In the genomic region with DNA sequence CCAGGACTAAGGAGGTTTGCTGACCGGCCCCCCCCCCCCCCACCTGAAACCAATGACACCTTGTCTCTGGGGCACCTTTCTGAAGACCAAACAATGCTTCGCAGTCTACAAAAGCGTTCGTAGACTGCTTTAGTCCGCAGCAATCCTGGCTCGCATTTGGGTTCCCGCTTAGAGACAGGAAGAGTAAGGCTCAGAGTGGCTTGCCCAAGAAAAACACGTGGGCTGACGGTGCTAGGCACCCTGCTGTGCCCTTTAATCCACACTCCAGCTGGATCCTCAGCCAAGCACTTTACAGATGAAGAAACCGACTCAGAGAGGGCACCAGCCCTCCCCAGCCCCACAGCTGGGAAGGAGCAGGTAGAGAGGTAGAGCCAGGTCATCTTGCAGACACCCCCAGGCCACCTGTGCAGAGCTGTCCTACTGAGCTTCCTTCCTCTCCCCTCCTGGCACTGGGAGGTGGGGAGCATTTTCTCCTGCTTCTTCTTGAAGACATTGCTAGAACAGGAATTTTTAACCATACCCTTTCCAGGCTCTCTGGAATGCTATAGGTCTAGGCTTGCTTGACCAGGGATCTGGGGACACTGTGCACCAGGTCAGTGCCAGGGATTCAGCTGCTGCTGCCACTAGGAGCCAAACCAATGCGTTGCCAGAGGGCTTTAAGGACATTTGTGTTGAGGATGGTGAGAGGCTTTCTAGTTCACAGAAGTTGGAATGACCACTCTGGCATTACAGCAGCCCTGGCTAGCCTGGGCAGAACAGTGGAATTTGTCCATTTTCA, we compare ENCODE assay signal across 8 cellular contexts. TPM values are rescaled to one million over a fixed set of nuclear protein-coding genes. Genes with fewer than 3 reads are reported as not detected.
DNase-seq lines count a peak whose midpoint lies in the region; ATAC-seq and TF ChIP-seq lines count a peak whose summit lies in the region.

No MANE protein-coding gene starts in this region.

- H3K9me3 ChIP-seq in heart left ventricle (peaks cover 0 to 10% (median 0%) of the 10 kb centered on the region in 12 donors), gastrocnemius medialis (no peaks in the 10 kb centered on the region)

- TF ChIP-seq POLR2A in heart left ventricle (IDR thresholded peaks at IDR 0.05) (no peak), gastrocnemius medialis (IDR thresholded peaks at IDR 0.05) (peak in 1 of 2 donors; percentile 39)

- H3K9me3 Mint-ChIP-seq in T-helper 2 cell treated with Interferon-gamma antibody and Interleukin-4, amounts not matched to agents 5 μg/mL and 100 μg/mL, for 36 hours: no peaks in the 10 kb centered on the region

- H3K4me1 ChIP-seq in heart left ventricle (peaks cover 0 to 46% (median 24%) of the 10 kb centered on the region in 12 donors), gastrocnemius medialis (peaks cover 31 to 40% of the 10 kb centered on the region in 2 donors)

- H3K4me1 Mint-ChIP-seq in T-helper 2 cell treated with Interferon-gamma antibody and Interleukin-4, amounts not matched to agents 5 μg/mL and 100 μg/mL, for 36 hours (ENCODE audit: low read depth): peaks cover 11% of the 10 kb centered on the region

- peaks cover 0 to 40% (median 0%) of the 10 kb centered on the region in 9 donors for H3K27me3 ChIP-seq in heart left ventricle
- no peaks in the 10 kb centered on the region for H3K27me3 ChIP-seq in gastrocnemius medialis

- WGBS in heart left ventricle, 4 donors: 4 to 7% (median 7%) methylated on average over 6 to 11 of the region's 11 CpGs

- no peaks in the 10 kb centered on the region for H3K36me3 ChIP-seq in heart left ventricle
- H3K36me3 ChIP-seq in gastrocnemius medialis: no peaks in the 10 kb centered on the region

- no peak for ATAC-seq in heart left ventricle
- ATAC-seq in gastrocnemius medialis: peak; percentile 18 to 25
- no peak for ATAC-seq in GM21360 (IDR thresholded peaks at IDR 0.05; ENCODE audit: unreplicated experiment)
- ATAC-seq in GM21390 (IDR thresholded peaks at IDR 0.05; ENCODE audit: unreplicated experiment): no peak

- in situ Hi-C loops in gastrocnemius medialis (cut with MboI; ENCODE audit: low sequenced_read_pairs in 4 of 4): no loop called here

- intact Hi-C loops in heart left ventricle (cut with DNase I): loop anchor here in 7 of 10 donors (2.0 to 10.0 kb wide), 5 partner anchors 31 to 276 kb away; partner anchors contain the start of genes SLC41A3 (in 1 of the 7) and ZXDC (in 1 of the 7)
- intact Hi-C loops in gastrocnemius medialis (cut with DNase I; ENCODE audit: low total_unique reads): loop anchor here (1.0 to 5.0 kb wide), 3 partner anchors 31 to 441 kb away; partner anchors contain the start of gene SLC41A3

- H3K27ac Mint-ChIP-seq in T-helper 2 cell treated with Interferon-gamma antibody and Interleukin-4, amounts not matched to agents 5 μg/mL and 100 μg/mL, for 36 hours: no peak overlapping the region

- peaks cover 46% of the 10 kb centered on the region for H3K27me3 Mint-ChIP-seq in T-helper 2 cell treated with Interferon-gamma antibody and Interleukin-4, amounts not matched to agents 5 μg/mL and 100 μg/mL, for 36 hours (ENCODE audit: low read depth)

- H3K36me3 Mint-ChIP-seq in T-helper 2 cell treated with Interferon-gamma antibody and Interleukin-4, amounts not matched to agents 5 μg/mL and 100 μg/mL, for 36 hours (ENCODE audit: low read depth): no peaks in the 10 kb centered on the region

- no peak for DNase-seq in T-helper 2 cell treated with Interferon-gamma antibody and Interleukin-4, amounts not matched to agents 5 μg/mL and 100 μg/mL, for 36 hours (ENCODE audit: low spot score)
- DNase-seq in T-helper 2 cell (no peak), heart left ventricle (peak in 1 of 5 donors; percentile 46), gastrocnemius medialis (peak; percentile 58 to 76), GOT3 (lab: John Stamatoyannopoulos, UW) (no peak)

- TF ChIP-seq CTCF in VCaP (conservative IDR thresholded peaks at IDR 0.05) (no peak), heart left ventricle (IDR thresholded peaks at IDR 0.05) (no peak), gastrocnemius medialis (IDR thresholded peaks at IDR 0.05 in 4 of 5, conservative IDR thresholded peaks at IDR 0.05 in 1 of 5) (no peak)

- H3K4me3 ChIP-seq in heart left ventricle (peak overlapping the region in 11 of 12 donors; percentile 49 to 95 (median 65)), gastrocnemius medialis (peak overlapping the region; percentile 52 to 98 (median 78))

- peak overlapping the region; percentile 84 for H3K4me3 Mint-ChIP-seq in T-helper 2 cell treated with Interferon-gamma antibody and Interleukin-4, amounts not matched to agents 5 μg/mL and 100 μg/mL, for 36 hours

- H3K27ac ChIP-seq in VCaP (peak overlapping the region; percentile 87; the same call in 1 of the 2 replicates), heart left ventricle (peak overlapping the region in 6 of 12 donors; percentile 38 to 100 (median 82)), gastrocnemius medialis (peak overlapping the region; percentile 85 to 99 (median 94))

RNA-seq across cellular contexts. Expression of gene KLF15, which starts 1.0 kb away (rescaled TPM):
- total RNA-seq in heart left ventricle (10 to 100 TPM; 10.5 to 85.8 (median 31.0) TPM), gastrocnemius medialis (100 to 1,000 TPM in 2 of 4 donors, 10 to 100 TPM in 2; 75.1 to 157 (median 106) TPM)
- polyA plus RNA-seq in heart left ventricle: 10 to 100 TPM; 39.9 to 70.6 TPM

RNA-seq across cellular contexts. Expression of gene CFAP100, which starts 36.5 kb away (rescaled TPM):
- total RNA-seq in heart left ventricle (not detected), gastrocnemius medialis (not detected)
- polyA plus RNA-seq in heart left ventricle: not detected

Comparison
In these comparisons a context has a peak if more than half of its experiments do, and no peak if none do; other contexts are left out.
1. DNase-seq: peak in gastrocnemius medialis (2 of 2); none in T-helper 2 cell treated with Interferon-gamma antibody and Interleukin-4, amounts not matched to agents 5 μg/mL and 100 μg/mL, for 36 hours (single experiment), T-helper 2 cell (0 of 5) and GOT3 (single experiment).
2. ATAC-seq: peak in gastrocnemius medialis (2 of 2); none in heart left ventricle (0 of 4), GM21360 (single experiment) and GM21390 (single experiment).